ENCODE assay signal across 24 cellular contexts in genomic region chr12:76914102-76914859, GRCh38.
"Had no signal": no experiment of that assay in that cellular context is flagged by ENCODE, and none has a peak within 500 bp of the region (broad histone marks: within the 10 kb centered on the region; RNA-seq: fewer than 3 reads in every experiment).

No MANE protein-coding gene starts in this region.

- DNase-seq: activated CD4-positive, alpha-beta T cell treated with anti-CD3 and anti-CD28 coated beads, Interleukin-2, amount 10 ng/mL, durations not matched to agents 7 days and 5 days; activated CD4-positive, CD25-positive, alpha-beta regulatory T cell treated with anti-CD3 and anti-CD28 coated beads, Interleukin-2, amount 50 U/mL, for 72 hours; activated CD8-positive, alpha-beta T cell treated with anti-CD3 and anti-CD28 coated beads, Interleukin-2, amount 10 ng/mL, durations not matched to agents 7 days and 5 days; activated T-cell treated with anti-CD3 and anti-CD28 coated beads, Interleukin-2, amount 50 U/mL, for 1 hour; adrenal gland; central memory CD4-positive, alpha-beta T cell; colonic mucosa; dorsolateral prefrontal cortex; effector memory CD8-positive, alpha-beta T cell; gastrocnemius medialis; midbrain; natural killer cell; stimulated activated CD4-positive, alpha-beta T cell treated with anti-CD3 and anti-CD28 coated beads, Interleukin-2, amount 100 ng/mL, for 24 hours; stomach; T-cell; WERI-Rb-1 had no signal

- H3K27me3 ChIP-seq: adrenal gland, ascending aorta, colonic mucosa, gastrocnemius medialis, stomach had no signal

- H3K4me3 Mint-ChIP-seq: activated CD4-positive, alpha-beta T cell treated with anti-CD3 and anti-CD28 coated beads, Interleukin-2, amount 10 ng/mL, durations not matched to agents 7 days and 5 days; activated CD8-positive, alpha-beta T cell treated with anti-CD3 and anti-CD28 coated beads, Interleukin-2, amount 10 ng/mL, durations not matched to agents 7 days and 5 days; activated T-helper 17 cell treated with anti-CD3 and anti-CD28 coated beads, Interleukin-2, amount 50 U/mL, for 72 hours; effector memory CD8-positive, alpha-beta T cell; natural killer cell; stimulated activated effector memory CD8-positive, alpha-beta T cell treated with anti-CD3 and anti-CD28 coated beads, Interleukin-12 subunit alpha, Interleukin-12 subunit beta, amount 100 ng/mL, for 72 hours; T-cell; T-helper 2 cell treated with Interferon-gamma antibody and Interleukin-4, amounts not matched to agents 5 μg/mL and 100 μg/mL, for 36 hours; type B pancreatic cell had no signal

- H3K4me1 Mint-ChIP-seq: activated CD4-positive, alpha-beta T cell treated with anti-CD3 and anti-CD28 coated beads, Interleukin-2, amount 10 ng/mL, durations not matched to agents 7 days and 5 days; activated T-helper 17 cell treated with anti-CD3 and anti-CD28 coated beads, Interleukin-2, amount 50 U/mL, for 72 hours; natural killer cell; stimulated activated effector memory CD8-positive, alpha-beta T cell treated with anti-CD3 and anti-CD28 coated beads, Interleukin-12 subunit alpha, Interleukin-12 subunit beta, amount 100 ng/mL, for 72 hours; T-cell had no signal

- H3K9me3 ChIP-seq: adrenal gland, ascending aorta, colonic mucosa, gastrocnemius medialis, prostate gland, stomach had no signal

- H3K4me3 ChIP-seq: adrenal gland, ascending aorta, colonic mucosa, gastrocnemius medialis, prostate gland, stomach had no signal

- ATAC-seq: activated CD8-positive, alpha-beta T cell treated with anti-CD3 and anti-CD28 coated beads, Interleukin-2, amount 10 ng/mL, durations not matched to agents 7 days and 5 days; activated naive CD4-positive, alpha-beta T cell treated with anti-CD3 and anti-CD28 coated beads, Interleukin-2, amount 50 U/mL, for 72 hours; activated T-helper 17 cell treated with anti-CD3 and anti-CD28 coated beads, Interleukin-2, amount 50 U/mL, for 72 hours; effector memory CD8-positive, alpha-beta T cell; esophagus mucosa; gastrocnemius medialis; natural killer cell; stimulated activated effector memory CD8-positive, alpha-beta T cell treated with anti-CD3 and anti-CD28 coated beads, Interleukin-12 subunit alpha, Interleukin-12 subunit beta, amount 100 ng/mL, for 72 hours; T-cell had no signal

- H3K27ac ChIP-seq: adrenal gland, colonic mucosa, stomach, WERI-Rb-1 had no signal

- H3K9me3 Mint-ChIP-seq: activated CD4-positive, alpha-beta T cell treated with anti-CD3 and anti-CD28 coated beads, Interleukin-2, amount 10 ng/mL, durations not matched to agents 7 days and 5 days; activated naive CD4-positive, alpha-beta T cell treated with anti-CD3 and anti-CD28 coated beads, Interleukin-2, amount 50 U/mL, for 72 hours; activated T-helper 17 cell treated with anti-CD3 and anti-CD28 coated beads, Interleukin-2, amount 50 U/mL, for 72 hours; effector memory CD8-positive, alpha-beta T cell; natural killer cell; stimulated activated effector memory CD8-positive, alpha-beta T cell treated with anti-CD3 and anti-CD28 coated beads, Interleukin-12 subunit alpha, Interleukin-12 subunit beta, amount 100 ng/mL, for 72 hours; T-cell; T-helper 2 cell treated with Interferon-gamma antibody and Interleukin-4, amounts not matched to agents 5 μg/mL and 100 μg/mL, for 36 hours; type B pancreatic cell had no signal

- H3K4me1 ChIP-seq: adrenal gland, colonic mucosa, gastrocnemius medialis had no signal

- H3K27ac Mint-ChIP-seq: activated CD4-positive, alpha-beta T cell treated with anti-CD3 and anti-CD28 coated beads, Interleukin-2, amount 10 ng/mL, durations not matched to agents 7 days and 5 days; activated CD8-positive, alpha-beta T cell treated with anti-CD3 and anti-CD28 coated beads, Interleukin-2, amount 10 ng/mL, durations not matched to agents 7 days and 5 days; activated naive CD4-positive, alpha-beta T cell treated with anti-CD3 and anti-CD28 coated beads, Interleukin-2, amount 50 U/mL, for 72 hours; activated T-helper 17 cell treated with anti-CD3 and anti-CD28 coated beads, Interleukin-2, amount 50 U/mL, for 72 hours; effector memory CD8-positive, alpha-beta T cell; natural killer cell; stimulated activated effector memory CD8-positive, alpha-beta T cell treated with anti-CD3 and anti-CD28 coated beads, Interleukin-12 subunit alpha, Interleukin-12 subunit beta, amount 100 ng/mL, for 72 hours; T-cell; T-helper 2 cell treated with Interferon-gamma antibody and Interleukin-4, amounts not matched to agents 5 μg/mL and 100 μg/mL, for 36 hours; type B pancreatic cell had no signal

- H3K36me3 Mint-ChIP-seq: activated naive CD4-positive, alpha-beta T cell treated with anti-CD3 and anti-CD28 coated beads, Interleukin-2, amount 50 U/mL, for 72 hours; natural killer cell; stimulated activated effector memory CD8-positive, alpha-beta T cell treated with anti-CD3 and anti-CD28 coated beads, Interleukin-12 subunit alpha, Interleukin-12 subunit beta, amount 100 ng/mL, for 72 hours; T-cell; type B pancreatic cell had no signal

- H3K36me3 ChIP-seq: adrenal gland, ascending aorta, colonic mucosa, gastrocnemius medialis, prostate gland, stomach, WERI-Rb-1 had no signal
